ENCODE assay signal across 19 cellular contexts in genomic region chr19:36198116-36198515, GRCh38.
DNase-seq lines count a peak whose midpoint lies in the region; ATAC-seq lines count a peak whose summit lies in the region.
"Had no signal": no experiment of that assay in that cellular context is flagged by ENCODE, and none has a peak within 500 bp of the region (broad histone marks: within the 10 kb centered on the region; RNA-seq: fewer than 3 reads in every experiment).

No MANE protein-coding gene starts in this region.

- ATAC-seq in HG02763 (IDR thresholded peaks at IDR 0.05; ENCODE audit: unreplicated experiment): no peak
- ATAC-seq in stimulated activated naive CD8-positive, alpha-beta T cell treated with anti-CD3 and anti-CD28 coated beads, Interleukin-15, amount 100 ng/mL, for 72 hours: no peak
- no peak for ATAC-seq in HG03159 (IDR thresholded peaks at IDR 0.05; ENCODE audit: unreplicated experiment)
- ATAC-seq: Right ventricle myocardium inferior had no signal

- no peaks in the 10 kb centered on the region for H3K9me3 Mint-ChIP-seq in stimulated activated naive CD8-positive, alpha-beta T cell treated with anti-CD3 and anti-CD28 coated beads, Interleukin-15, amount 100 ng/mL, for 72 hours
- H3K9me3 Mint-ChIP-seq: CD4-positive, CD25-positive, alpha-beta regulatory T cell had no signal

- no peaks in the 10 kb centered on the region for H3K4me1 Mint-ChIP-seq in stimulated activated naive CD8-positive, alpha-beta T cell treated with anti-CD3 and anti-CD28 coated beads, Interleukin-15, amount 100 ng/mL, for 72 hours

- no peak overlapping the region for H3K4me3 Mint-ChIP-seq in stimulated activated naive CD8-positive, alpha-beta T cell treated with anti-CD3 and anti-CD28 coated beads, Interleukin-15, amount 100 ng/mL, for 72 hours

- H3K27ac Mint-ChIP-seq in stimulated activated naive CD8-positive, alpha-beta T cell treated with anti-CD3 and anti-CD28 coated beads, Interleukin-15, amount 100 ng/mL, for 72 hours: peak overlapping the region in 1 of 2 donors; percentile 69

- DNase-seq in foreskin melanocyte: peak; percentile 68
- DNase-seq in middle frontal gyrus (ENCODE audit: extremely low spot score, low spot score): peak; percentile 21
- no peak for DNase-seq in stimulated activated naive CD8-positive, alpha-beta T cell treated with anti-CD3 and anti-CD28 coated beads, Interleukin-15, amount 100 ng/mL, for 72 hours
- no peak for DNase-seq in retina
- DNase-seq: AML-193; CD4-positive, CD25-positive, alpha-beta regulatory T cell; COR-L47; DMS 273 treated with DMSO at 0.1 percent for 48 hours; GDM1; GOT3; MV-4-11; NCI-H1694 treated with DMSO at 0.1 percent for 48 hours; NK-92 treated with Interleukin-12 subunit alpha and Interleukin-12 subunit beta, amount 100 ng/mL, for 24 hours; Peyer's patch had no signal

- H3K27ac ChIP-seq in angular gyrus (ENCODE audit: low read depth, low read length): peak overlapping the region; percentile 82
- H3K27ac ChIP-seq: KMS-11, Peyer's patch had no signal

- H3K27me3 Mint-ChIP-seq in stimulated activated naive CD8-positive, alpha-beta T cell treated with anti-CD3 and anti-CD28 coated beads, Interleukin-15, amount 100 ng/mL, for 72 hours: no peaks in the 10 kb centered on the region
- H3K27me3 Mint-ChIP-seq: CD4-positive, CD25-positive, alpha-beta regulatory T cell had no signal

Comparison
In these comparisons a context has a peak if more than half of its experiments do, and no peak if none do; other contexts are left out.
1. DNase-seq: peak in foreskin melanocyte (single experiment) and middle frontal gyrus (single experiment); none in stimulated activated naive CD8-positive, alpha-beta T cell treated with anti-CD3 and anti-CD28 coated beads, Interleukin-15, amount 100 ng/mL, for 72 hours (0 of 2) and retina (single experiment).